ENCODE assay signal across 16 cellular contexts in the genomic region with DNA sequence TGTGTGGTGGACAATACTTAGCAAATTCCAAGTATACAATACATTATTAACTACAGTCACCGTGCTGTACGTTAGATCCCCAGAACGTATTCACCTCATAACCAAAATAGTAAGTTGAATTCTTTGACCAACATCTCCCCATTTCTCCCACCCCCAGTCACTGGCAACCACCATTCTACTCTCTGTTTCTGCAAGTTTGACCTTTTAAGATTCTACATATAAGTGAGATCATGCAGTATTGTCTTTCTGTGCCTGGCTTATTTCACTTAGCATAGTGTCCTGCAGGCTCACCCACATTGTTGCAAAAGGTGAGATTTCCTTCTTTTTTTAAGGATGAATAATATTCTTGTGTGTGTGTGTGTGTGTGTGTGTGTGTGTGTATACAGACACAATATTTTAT. TPM values are rescaled to one million over a fixed set of nuclear protein-coding genes. Genes with fewer than 3 reads are reported as not detected.
A peak's percentile ranks its signal among the peaks of the same experiment; 100 is the strongest.
DNase-seq lines count a peak whose midpoint lies in the region; ATAC-seq, FAIRE-seq and TF ChIP-seq lines count a peak whose summit lies in the region.
"Had no signal": no experiment of that assay in that cellular context is flagged by ENCODE, and none has a peak within 500 bp of the region (broad histone marks: within the 10 kb centered on the region; RNA-seq: fewer than 3 reads in every experiment).

No MANE protein-coding gene starts in this region.

- no peak for TF ChIP-seq EP300 in K562 (IDR thresholded peaks at IDR 0.05; ENCODE audit: low read length)

- H3K4me2 ChIP-seq in K562 (ENCODE audit: insufficient read depth, low read length) = no peak overlapping the region

- H3K36me3 ChIP-seq in K562 (ENCODE audit: control insufficient read depth, insufficient read depth, low read length) = no peaks in the 10 kb centered on the region
- H3K36me3 ChIP-seq: HAP-1 had no signal

- peak; percentile 35 for FAIRE-seq in K562 (lab: Jason Lieb, UNC)
- FAIRE-seq: G401.6, H54 had no signal

- no peak for TF ChIP-seq RAD21 in K562 (CRISPR knock-in tag; conservative IDR thresholded peaks at IDR 0.05 in 1 of 2, IDR thresholded peaks at IDR 0.05 in 1 of 2)

- H3K4me1 ChIP-seq in K562 (replicated peaks in 1 of 2; ENCODE audit: control insufficient read depth in 2 of 2, insufficient read depth in 2 of 2, low read length in 2 of 2) = no peaks in the 10 kb centered on the region; a peak in 1 of 5 replicates
- H3K4me1 ChIP-seq: HAP-1 had no signal

- no peaks in the 10 kb centered on the region for H3K9me3 Mint-ChIP-seq in stimulated activated naive CD8-positive, alpha-beta T cell treated with anti-CD3 and anti-CD28 coated beads, Interleukin-15, amount 100 ng/mL, for 72 hours

- in situ Hi-C loops in K562 (cut with MboI) = no loop called here

- no peak overlapping the region for H3K4me3 ChIP-seq in K562
- H3K4me3 ChIP-seq: HAP-1 had no signal

- H4K20me1 ChIP-seq in K562 (replicated peaks; ENCODE audit: control insufficient read depth, insufficient read depth, low read length) = no peaks in the 10 kb centered on the region; the same call in 1 of the 2 replicates

- no peak overlapping the region for H2AFZ ChIP-seq in K562 (ENCODE audit: low read depth, low read length)

- peaks cover 0 to 2% of the 10 kb centered on the region in 2 experiments; a peak in 2 of 5 replicates for H3K27me3 ChIP-seq in K562 (ENCODE audit: control insufficient read depth in 2 of 2, insufficient read depth in 2 of 2, low read length in 2 of 2)

- H3K9ac ChIP-seq in K562 (ENCODE audit: insufficient read depth in 1 of 2, low read depth in 2 of 2, low read length in 2 of 2) = no peak overlapping the region

- TF ChIP-seq POLR2A in K562 (conservative IDR thresholded peaks at IDR 0.05) = no peak

- TF ChIP-seq CTCF in K562 (IDR thresholded peaks at IDR 0.05 in 2 of 3, conservative IDR thresholded peaks at IDR 0.05 in 1 of 3; ENCODE audit: insufficient read depth in 2 of 3, low read depth in 1 of 3, low read length in 3 of 3) = no peak

- H3K4me3 Mint-ChIP-seq in stimulated activated naive CD8-positive, alpha-beta T cell treated with anti-CD3 and anti-CD28 coated beads, Interleukin-15, amount 100 ng/mL, for 72 hours = no peak overlapping the region
- H3K4me3 Mint-ChIP-seq: CD4-positive, alpha-beta memory T cell had no signal

- H3K27ac Mint-ChIP-seq in stimulated activated naive CD8-positive, alpha-beta T cell treated with anti-CD3 and anti-CD28 coated beads, Interleukin-15, amount 100 ng/mL, for 72 hours = no peak overlapping the region
- H3K27ac Mint-ChIP-seq: CD4-positive, alpha-beta memory T cell had no signal

- CTCF ChIA-PET in K562 (lab: Yijun Ruan, JAX; ENCODE audit: low intra/inter-chr PET ratio) = no interaction called here

- no peak overlapping the region for H3K27ac ChIP-seq in K562 (ENCODE audit: extremely low read depth, low read depth, low read length)

- no TSS peak for BruUV-seq in K562 (replicated peaks; lab: Mats Ljungman, UMichigan)

- peaks cover 13% of the 10 kb centered on the region for H3K27me3 Mint-ChIP-seq in stimulated activated naive CD8-positive, alpha-beta T cell treated with anti-CD3 and anti-CD28 coated beads, Interleukin-15, amount 100 ng/mL, for 72 hours

- WGBS in K562 (ENCODE audit: insufficient coverage, low coverage, missing lambda C conversion rate) = 10% methylated on average over 3 of the region's 3 CpGs

- POLR2A ChIA-PET in K562 (lab: Yijun Ruan, JAX) = no interaction called here

- intact Hi-C loops in K562 (cut with micrococcal nuclease) = no loop called here

- peak; percentile 54 for ATAC-seq in stimulated activated naive CD8-positive, alpha-beta T cell treated with anti-CD3 and anti-CD28 coated beads, Interleukin-15, Interleukin-2, amounts not matched to agents 100 U/mL and 50 U/mL, for 24 hours
- no peak for ATAC-seq in stimulated activated naive CD8-positive, alpha-beta T cell treated with anti-CD3 and anti-CD28 coated beads, Interleukin-15, amount 100 ng/mL, for 72 hours
- no peak for ATAC-seq in K562
- ATAC-seq in GM19328 (IDR thresholded peaks at IDR 0.05; ENCODE audit: unreplicated experiment) = no peak

- no peaks in the 10 kb centered on the region for H3K9me3 ChIP-seq in K562 (replicated peaks; ENCODE audit: control insufficient read depth, insufficient read depth, low read depth, low read length)
- H3K9me3 ChIP-seq: HAP-1 had no signal

- H3K79me2 ChIP-seq in K562 (ENCODE audit: control insufficient read depth, insufficient read depth, low read length) = no peaks in the 10 kb centered on the region

- DNase-seq in stimulated activated naive CD8-positive, alpha-beta T cell treated with anti-CD3 and anti-CD28 coated beads, Interleukin-15, Interleukin-2, amounts not matched to agents 100 U/mL and 50 U/mL, for 24 hours = no peak
- DNase-seq in stimulated activated naive CD8-positive, alpha-beta T cell treated with anti-CD3 and anti-CD28 coated beads, Interleukin-15, amount 100 ng/mL, for 72 hours = no peak
- DNase-seq in K562 (ENCODE audit: extremely low read depth in 1 of 4, low spot score in 3 of 4) = no peak
- peak; percentile 18 for DNase-seq in islet precursor cell
- no peak for DNase-seq in NCI-H1092 (lab: John Stamatoyannopoulos, UW)
- DNase-seq: C1 segment of cervical spinal cord; CD4-positive, alpha-beta memory T cell; COR-L47; DMS153; DND-41; GOT3 had no signal

- H3K4me1 Mint-ChIP-seq in stimulated activated naive CD8-positive, alpha-beta T cell treated with anti-CD3 and anti-CD28 coated beads, Interleukin-15, amount 100 ng/mL, for 72 hours = no peaks in the 10 kb centered on the region

- no peaks in the 10 kb centered on the region for H3K9me1 ChIP-seq in K562 (ENCODE audit: control insufficient read depth, insufficient read depth, low read length)

TF ChIP-seq in K562, 482 proteins besides CTCF, POLR2A, EP300 and RAD21 (continues in another document):
- TF ChIP-seq FOXM1 (IDR thresholded peaks at IDR 0.05; ENCODE audit: low read depth) = no peak
- TF ChIP-seq FOXM1 (CRISPR knock-in tag; IDR thresholded peaks at IDR 0.05; ENCODE audit: low read depth) = no peak
- no peak for TF ChIP-seq ELF1 (tag; IDR thresholded peaks at IDR 0.05)
- no peak for TF ChIP-seq GABPA (tag; conservative IDR thresholded peaks at IDR 0.05; ENCODE audit: low read depth)
- TF ChIP-seq ZNF785 (CRISPR knock-in tag; IDR thresholded peaks at IDR 0.05) = no peak
- no peak for TF ChIP-seq RUNX1 (IDR thresholded peaks at IDR 0.05; ENCODE audit: low read depth)
- no peak for TF ChIP-seq ATF1 (CRISPR knock-in tag; IDR thresholded peaks at IDR 0.05)
- TF ChIP-seq ATF1 (tag; IDR thresholded peaks at IDR 0.05) = no peak
- TF ChIP-seq, protein P1, sequence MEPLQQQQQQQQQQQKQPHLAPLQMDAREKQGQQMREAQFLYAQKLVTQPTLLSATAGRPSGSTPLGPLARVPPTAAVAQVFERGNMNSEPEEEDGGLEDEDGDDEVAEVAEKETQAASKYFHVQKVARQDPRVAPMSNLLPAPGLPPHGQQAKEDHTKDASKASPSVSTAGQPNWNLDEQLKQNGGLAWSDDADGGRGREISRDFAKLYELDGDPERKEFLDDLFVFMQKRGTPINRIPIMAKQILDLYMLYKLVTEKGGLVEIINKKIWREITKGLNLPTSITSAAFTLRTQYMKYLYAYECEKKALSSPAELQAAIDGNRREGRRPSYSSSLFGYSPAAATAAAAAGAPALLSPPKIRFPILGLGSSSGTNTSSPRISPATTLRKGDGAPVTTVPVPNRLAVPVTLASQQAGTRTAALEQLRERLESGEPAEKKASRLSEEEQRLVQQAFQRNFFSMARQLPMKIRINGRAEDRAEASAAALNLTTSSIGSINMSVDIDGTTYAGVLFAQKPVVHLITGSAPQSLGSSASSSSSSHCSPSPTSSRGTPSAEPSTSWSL (CRISPR knock-in tag; IDR thresholded peaks at IDR 0.05; ENCODE audit: borderline replicate concordance) = no peak
- no peak for TF ChIP-seq ZNF707 (CRISPR knock-in tag; conservative IDR thresholded peaks at IDR 0.05)
- no peak for TF ChIP-seq ZNF583 (CRISPR knock-in tag; IDR thresholded peaks at IDR 0.05)
- TF ChIP-seq TCF3 (CRISPR knock-in tag; IDR thresholded peaks at IDR 0.05) = no peak
- TF ChIP-seq, protein P2, sequence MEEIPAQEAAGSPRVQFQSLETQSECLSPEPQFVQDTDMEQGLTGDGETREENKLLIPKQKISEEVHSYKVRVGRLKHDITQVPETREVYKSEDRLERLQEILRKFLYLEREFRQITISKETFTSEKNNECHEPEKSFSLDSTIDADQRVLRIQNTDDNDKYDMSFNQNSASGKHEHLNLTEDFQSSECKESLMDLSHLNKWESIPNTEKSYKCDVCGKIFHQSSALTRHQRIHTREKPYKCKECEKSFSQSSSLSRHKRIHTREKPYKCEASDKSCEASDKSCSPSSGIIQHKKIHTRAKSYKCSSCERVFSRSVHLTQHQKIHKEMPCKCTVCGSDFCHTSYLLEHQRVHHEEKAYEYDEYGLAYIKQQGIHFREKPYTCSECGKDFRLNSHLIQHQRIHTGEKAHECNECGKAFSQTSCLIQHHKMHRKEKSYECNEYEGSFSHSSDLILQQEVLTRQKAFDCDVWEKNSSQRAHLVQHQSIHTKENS (CRISPR knock-in tag; IDR thresholded peaks at IDR 0.05) = no peak
- TF ChIP-seq ZNF239 (CRISPR knock-in tag; IDR thresholded peaks at IDR 0.05) = no peak
- no peak for TF ChIP-seq THRAP3 (IDR thresholded peaks at IDR 0.05; ENCODE audit: borderline replicate concordance)
- TF ChIP-seq ZNF830 (CRISPR knock-in tag; IDR thresholded peaks at IDR 0.05) = no peak

RNA-seq across cellular contexts. Expression of a gene that starts 59.1 kb away (rescaled TPM):
- 0.07 and 0.23 TPM in 2 replicates for total RNA-seq in K562 (2011; cell fraction: chromatin; rRNA removed; ENCODE audit: low replicate concordance)
- total RNA-seq in K562 (2011; cell fraction: nucleolus; rRNA removed) = 0.17 and 0.26 TPM in 2 replicates
- 0.15 TPM in 2 replicates for total RNA-seq in K562 (2011; cell fraction: nucleoplasm; rRNA removed)
- total RNA-seq in K562 (2014; rRNA removed) (0.04 TPM in 1 of 2 replicates, not detected in the other), K562 (2014; rRNA removed; fragmentation: Illumina TruSeq; extraction: Trizol) (0.07 and 0.22 TPM in 2 replicates), K562 (2015; rRNA removed; fragmentation: Illumina TruSeq; extraction: Trizol) (0.08 and 0.11 TPM in 2 replicates), K562 (2021) (0.22 and 0.27 TPM in 2 replicates)
- polyA plus RNA-seq in K562 (2011; rRNA removed) (0.11 and 0.14 TPM in 2 replicates), K562 (2014; fragmentation: Illumina TruSeq; extraction: Trizol) (0.07 and 0.10 TPM in 2 replicates), K562 (2014; fragmentation: Nextera tagmentation; extraction: Ambion mirVana) (under 1 TPM; 0.01 TPM), K562 (2014; rRNA removed) (0.01 TPM in 1 of 2 replicates, not detected in the other)
- 0.10 and 0.16 TPM in 2 replicates for polyA plus RNA-seq in K562 (2011; cell fraction: cytosol; rRNA removed)
- polyA plus RNA-seq in K562 (2011; cell fraction: nucleus; rRNA removed) = 0.10 TPM in 2 replicates
- 0.08 and 0.15 TPM in 2 replicates for polyA plus RNA-seq in K562 (2012)
- 0.07 and 0.45 TPM in 2 replicates for polyA minus RNA-seq in K562 (2011; rRNA and poly(A)+ RNA removed)
- polyA minus RNA-seq in K562 (2011; cell fraction: cytosol; rRNA and poly(A)+ RNA removed) = not detected in 2 replicates
- under 0.01 and 0.11 TPM in 2 replicates for polyA minus RNA-seq in K562 (2011; cell fraction: nucleus; rRNA and poly(A)+ RNA removed)
- total RNA-seq: A172; CD4-positive, alpha-beta memory T cell had no signal
- polyA plus RNA-seq: CD4-positive, alpha-beta memory T cell had no signal
